7 cellular contexts compared by ENCODE assay signal in the genomic region with DNA sequence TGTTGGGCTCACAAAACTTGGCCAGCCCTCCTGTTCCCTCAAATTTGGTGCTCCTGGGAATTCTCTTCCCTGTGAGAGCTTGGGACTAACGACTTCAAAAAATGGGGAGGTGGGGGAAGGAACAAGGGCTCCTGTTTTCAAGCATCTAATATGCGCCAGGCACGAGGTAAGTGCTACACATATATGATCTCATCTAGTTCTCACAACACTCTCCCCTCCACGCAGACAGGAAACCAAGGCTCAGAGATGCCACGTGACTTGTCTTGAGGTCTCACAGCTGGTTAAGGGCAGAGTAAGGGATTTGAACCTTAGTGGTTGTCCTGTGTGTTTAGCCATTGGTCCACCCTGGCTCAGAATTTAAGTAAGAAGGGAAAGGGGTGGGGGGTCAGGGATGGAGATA.
DNase-seq lines count a peak whose midpoint lies in the region; FAIRE-seq lines count a peak whose summit lies in the region.

No MANE protein-coding gene starts in this region.

- peak overlapping the region; percentile 27 for H3K27ac Mint-ChIP-seq in T-helper 2 cell treated with Interferon-gamma antibody and Interleukin-4, amounts not matched to agents 5 μg/mL and 100 μg/mL, for 36 hours

- no peaks in the 10 kb centered on the region for H3K36me3 Mint-ChIP-seq in T-helper 2 cell treated with Interferon-gamma antibody and Interleukin-4, amounts not matched to agents 5 μg/mL and 100 μg/mL, for 36 hours (ENCODE audit: low read depth)

- H3K4me3 Mint-ChIP-seq in T-helper 2 cell treated with Interferon-gamma antibody and Interleukin-4, amounts not matched to agents 5 μg/mL and 100 μg/mL, for 36 hours = no peak overlapping the region

- H3K9me3 Mint-ChIP-seq in T-helper 2 cell treated with Interferon-gamma antibody and Interleukin-4, amounts not matched to agents 5 μg/mL and 100 μg/mL, for 36 hours = no peaks in the 10 kb centered on the region

- H3K4me1 Mint-ChIP-seq in T-helper 2 cell treated with Interferon-gamma antibody and Interleukin-4, amounts not matched to agents 5 μg/mL and 100 μg/mL, for 36 hours (ENCODE audit: low read depth) = peaks cover 10% of the 10 kb centered on the region

- DNase-seq in HT1080 (ENCODE audit: low read depth) (peak; percentile 40), inferior parietal cortex (ENCODE audit: extremely low spot score) (no peak), GM19240 (ENCODE audit: insufficient read length, low spot score) (no peak), RCC 7860 (ENCODE audit: low spot score) (no peak)
- peak; percentile 29 for DNase-seq in T-helper 2 cell treated with Interferon-gamma antibody and Interleukin-4, amounts not matched to agents 5 μg/mL and 100 μg/mL, for 36 hours (ENCODE audit: low spot score)
- DNase-seq in effector CD4-positive, alpha-beta T cell = peak; percentile 24
- peak; percentile 33 to 53 for DNase-seq in stimulated activated CD8-positive, alpha-beta memory T cell treated with anti-CD3 and anti-CD28 coated beads, Interleukin-2, amount 100 ng/mL, for 1 hour (ENCODE audit: low read depth in 2 of 2)

- H3K27me3 Mint-ChIP-seq in T-helper 2 cell treated with Interferon-gamma antibody and Interleukin-4, amounts not matched to agents 5 μg/mL and 100 μg/mL, for 36 hours (ENCODE audit: low read depth) = no peaks in the 10 kb centered on the region

- FAIRE-seq in RCC 7860 (lab: Jason Lieb, UNC) = no peak

Comparison
In these comparisons a context has a peak if more than half of its experiments do, and no peak if none do; other contexts are left out.
1. DNase-seq: peak in HT1080 (single experiment), T-helper 2 cell treated with Interferon-gamma antibody and Interleukin-4, amounts not matched to agents 5 μg/mL and 100 μg/mL, for 36 hours (single experiment), effector CD4-positive, alpha-beta T cell (single experiment) and stimulated activated CD8-positive, alpha-beta memory T cell treated with anti-CD3 and anti-CD28 coated beads, Interleukin-2, amount 100 ng/mL, for 1 hour (2 of 2); none in inferior parietal cortex (single experiment), GM19240 (single experiment) and RCC 7860 (single experiment).